In genomic region chr9:82376677-82377232, GRCh38 we compare ENCODE assay signal across 28 cellular contexts.
"Had no signal": no experiment of that assay in that cellular context is flagged by ENCODE, and none has a peak within 500 bp of the region (broad histone marks: within the 10 kb centered on the region; RNA-seq: fewer than 3 reads in every experiment).

No MANE protein-coding gene starts in this region.

- H3K27ac ChIP-seq: ovary, parathyroid adenoma, psoas muscle, skin epidermis, stomach, thoracic aorta, thyroid gland, tibial nerve, upper lobe of left lung, vagina had no signal

- H3K36me3 ChIP-seq: ovary, stomach, thoracic aorta, thyroid gland, tibial nerve, upper lobe of left lung, vagina had no signal

- H3K9ac ChIP-seq: parathyroid adenoma had no signal

- DNase-seq: naive thymus-derived CD8-positive, alpha-beta T cell; nephron progenitor cell; occipital lobe; ovary; posterior cingulate gyrus; psoas muscle; right cardiac atrium; stimulated activated CD4-positive, alpha-beta T cell treated with anti-CD3 and anti-CD28 coated beads, Interleukin-15, amount 100 ng/mL, for 24 hours; stimulated activated CD4-positive, alpha-beta T cell treated with anti-CD3 and anti-CD28 coated beads, Interleukin-2, amount 100 ng/mL, for 24 hours; stimulated activated CD4-positive, alpha-beta T cell treated with anti-CD3 and anti-CD28 coated beads, Interleukin-2, amount 100 ng/mL, for 48 hours; stimulated activated CD4-positive, alpha-beta T cell treated with anti-CD3 and anti-CD28 coated beads, Interleukin-4, amount 100 ng/mL, for 24 hours; stimulated activated naive B cell treated with anti-CD40 and anti-IgM and Interleukin-4, amounts not matched to agents 10 μg/mL and 1 μg/mL and 100 μg/mL, for 72 hours; stimulated activated naive CD4-positive, alpha-beta T cell treated with Interleukin-2 at 50 U/mL for 16 hours; stomach; thyroid gland; trophoblast cell; upper lobe of left lung had no signal

- H3K27ac Mint-ChIP-seq: naive thymus-derived CD8-positive, alpha-beta T cell; natural killer cell treated with Interleukin-12 subunit alpha and Interleukin-12 subunit beta and Interleukin-15 and Interleukin-18, amount 100 ng/mL, for 72 hours; nephron progenitor cell; progenitor cell of endocrine pancreas; stimulated activated effector memory CD8-positive, alpha-beta T cell treated with anti-CD3 and anti-CD28 coated beads, Interleukin-12 subunit alpha, Interleukin-12 subunit beta, amount 100 ng/mL, for 72 hours; stimulated activated naive B cell treated with anti-CD40 and anti-IgM and Interleukin-4, amounts not matched to agents 10 μg/mL and 1 μg/mL and 100 μg/mL, for 72 hours; stimulated activated naive CD8-positive, alpha-beta T cell treated with anti-CD3 and anti-CD28 coated beads, Interleukin-15, Interleukin-2, amounts not matched to agents 100 ng/mL and 50 ng/mL, for 24 hours had no signal

- H3K27me3 Mint-ChIP-seq: naive thymus-derived CD8-positive, alpha-beta T cell; natural killer cell treated with Interleukin-12 subunit alpha and Interleukin-12 subunit beta and Interleukin-15 and Interleukin-18, amount 100 ng/mL, for 72 hours; progenitor cell of endocrine pancreas; stimulated activated naive CD8-positive, alpha-beta T cell treated with anti-CD3 and anti-CD28 coated beads, Interleukin-15, Interleukin-2, amounts not matched to agents 100 ng/mL and 50 ng/mL, for 24 hours had no signal

- H3K4me1 ChIP-seq: parathyroid adenoma, psoas muscle, stomach, thyroid gland, tibial nerve, upper lobe of left lung, vagina had no signal

- H3K4me3 ChIP-seq: ovary, psoas muscle, skin epidermis, stomach, thoracic aorta, thyroid gland, tibial nerve, upper lobe of left lung, vagina had no signal

- H2AFZ ChIP-seq: parathyroid adenoma had no signal

- H3K4me3 Mint-ChIP-seq: naive thymus-derived CD8-positive, alpha-beta T cell; natural killer cell treated with Interleukin-12 subunit alpha and Interleukin-12 subunit beta and Interleukin-15 and Interleukin-18, amount 100 ng/mL, for 72 hours; nephron progenitor cell; neural crest cell; stimulated activated effector memory CD8-positive, alpha-beta T cell treated with anti-CD3 and anti-CD28 coated beads, Interleukin-12 subunit alpha, Interleukin-12 subunit beta, amount 100 ng/mL, for 72 hours; stimulated activated naive B cell treated with anti-CD40 and anti-IgM and Interleukin-4, amounts not matched to agents 10 μg/mL and 1 μg/mL and 100 μg/mL, for 72 hours; stimulated activated naive CD8-positive, alpha-beta T cell treated with anti-CD3 and anti-CD28 coated beads, Interleukin-15, Interleukin-2, amounts not matched to agents 100 ng/mL and 50 ng/mL, for 24 hours had no signal

- ATAC-seq: naive thymus-derived CD8-positive, alpha-beta T cell; natural killer cell treated with Interleukin-12 subunit alpha and Interleukin-12 subunit beta and Interleukin-15 and Interleukin-18, amount 100 ng/mL, for 72 hours; psoas muscle; right cardiac atrium; sciatic nerve; stimulated activated effector memory CD8-positive, alpha-beta T cell treated with anti-CD3 and anti-CD28 coated beads, Interleukin-12 subunit alpha, Interleukin-12 subunit beta, amount 100 ng/mL, for 72 hours; stimulated activated naive B cell treated with anti-CD40 and anti-IgM and Interleukin-4, amounts not matched to agents 10 μg/mL and 1 μg/mL and 100 μg/mL, for 72 hours had no signal

- H3K79me2 ChIP-seq: parathyroid adenoma had no signal

- H3K9me3 ChIP-seq: ovary, psoas muscle, stomach, thoracic aorta, thyroid gland, upper lobe of left lung, vagina had no signal

- H3K27me3 ChIP-seq: ovary, stomach, thyroid gland, tibial nerve, upper lobe of left lung, vagina had no signal

- H3K36me3 Mint-ChIP-seq: naive thymus-derived CD8-positive, alpha-beta T cell; stimulated activated effector memory CD8-positive, alpha-beta T cell treated with anti-CD3 and anti-CD28 coated beads, Interleukin-12 subunit alpha, Interleukin-12 subunit beta, amount 100 ng/mL, for 72 hours; stimulated activated naive B cell treated with anti-CD40 and anti-IgM and Interleukin-4, amounts not matched to agents 10 μg/mL and 1 μg/mL and 100 μg/mL, for 72 hours had no signal

- H3K4me1 Mint-ChIP-seq: naive thymus-derived CD8-positive, alpha-beta T cell; nephron progenitor cell; neural crest cell; stimulated activated effector memory CD8-positive, alpha-beta T cell treated with anti-CD3 and anti-CD28 coated beads, Interleukin-12 subunit alpha, Interleukin-12 subunit beta, amount 100 ng/mL, for 72 hours; stimulated activated naive B cell treated with anti-CD40 and anti-IgM and Interleukin-4, amounts not matched to agents 10 μg/mL and 1 μg/mL and 100 μg/mL, for 72 hours had no signal
